In the genomic region with DNA sequence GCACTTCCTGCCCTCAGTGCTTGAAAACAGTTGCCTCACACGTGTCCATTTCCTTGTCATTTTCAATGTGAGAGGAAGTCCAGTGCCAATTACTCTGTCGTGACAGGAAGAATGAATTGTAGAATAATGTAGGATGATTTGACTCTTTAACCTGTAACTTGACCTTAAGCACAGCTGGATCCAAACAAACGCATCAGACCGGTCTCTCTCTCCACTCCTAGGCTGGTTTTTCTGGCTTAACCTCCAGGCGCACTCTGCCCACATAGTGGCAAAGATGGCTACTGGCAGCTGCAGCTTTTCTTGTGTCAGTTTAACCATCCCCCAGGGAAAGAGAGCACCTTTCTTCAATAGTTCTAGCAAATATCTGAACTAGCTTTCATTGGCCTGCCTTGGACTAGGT, we compare ENCODE assay signal across 1 cellular context.
TF ChIP-seq lines count a peak whose summit lies in the region.

No MANE protein-coding gene starts in this region.

TF ChIP-seq in GM23338, 12 proteins besides CTCF, POLR2A, EP300 and RAD21 (continued from another document):
- TF ChIP-seq, protein P1, sequence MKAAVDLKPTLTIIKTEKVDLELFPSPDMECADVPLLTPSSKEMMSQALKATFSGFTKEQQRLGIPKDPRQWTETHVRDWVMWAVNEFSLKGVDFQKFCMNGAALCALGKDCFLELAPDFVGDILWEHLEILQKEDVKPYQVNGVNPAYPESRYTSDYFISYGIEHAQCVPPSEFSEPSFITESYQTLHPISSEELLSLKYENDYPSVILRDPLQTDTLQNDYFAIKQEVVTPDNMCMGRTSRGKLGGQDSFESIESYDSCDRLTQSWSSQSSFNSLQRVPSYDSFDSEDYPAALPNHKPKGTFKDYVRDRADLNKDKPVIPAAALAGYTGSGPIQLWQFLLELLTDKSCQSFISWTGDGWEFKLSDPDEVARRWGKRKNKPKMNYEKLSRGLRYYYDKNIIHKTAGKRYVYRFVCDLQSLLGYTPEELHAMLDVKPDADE (IDR thresholded peaks at IDR 0.05): no peak
- TF ChIP-seq NANOG (IDR thresholded peaks at IDR 0.05; ENCODE audit: borderline replicate concordance): no peak
- TF ChIP-seq EZH2phosphoT487 (IDR thresholded peaks at IDR 0.05; ENCODE audit: unreplicated experiment): no peak
- TF ChIP-seq CREB1 (CRISPR knock-in tag; IDR thresholded peaks at IDR 0.05; ENCODE audit: low read depth): no peak
- TF ChIP-seq POLR2AphosphoS5 (IDR thresholded peaks at IDR 0.05; ENCODE audit: low read depth): no peak
- TF ChIP-seq EZH2 (IDR thresholded peaks at IDR 0.05; ENCODE audit: low read depth, unreplicated experiment): no peak
- no peak for TF ChIP-seq STAT1 (IDR thresholded peaks at IDR 0.05; ENCODE audit: unreplicated experiment)
- no peak for TF ChIP-seq JUNB (IDR thresholded peaks at IDR 0.05; ENCODE audit: unreplicated experiment)
- TF ChIP-seq, protein P2, sequence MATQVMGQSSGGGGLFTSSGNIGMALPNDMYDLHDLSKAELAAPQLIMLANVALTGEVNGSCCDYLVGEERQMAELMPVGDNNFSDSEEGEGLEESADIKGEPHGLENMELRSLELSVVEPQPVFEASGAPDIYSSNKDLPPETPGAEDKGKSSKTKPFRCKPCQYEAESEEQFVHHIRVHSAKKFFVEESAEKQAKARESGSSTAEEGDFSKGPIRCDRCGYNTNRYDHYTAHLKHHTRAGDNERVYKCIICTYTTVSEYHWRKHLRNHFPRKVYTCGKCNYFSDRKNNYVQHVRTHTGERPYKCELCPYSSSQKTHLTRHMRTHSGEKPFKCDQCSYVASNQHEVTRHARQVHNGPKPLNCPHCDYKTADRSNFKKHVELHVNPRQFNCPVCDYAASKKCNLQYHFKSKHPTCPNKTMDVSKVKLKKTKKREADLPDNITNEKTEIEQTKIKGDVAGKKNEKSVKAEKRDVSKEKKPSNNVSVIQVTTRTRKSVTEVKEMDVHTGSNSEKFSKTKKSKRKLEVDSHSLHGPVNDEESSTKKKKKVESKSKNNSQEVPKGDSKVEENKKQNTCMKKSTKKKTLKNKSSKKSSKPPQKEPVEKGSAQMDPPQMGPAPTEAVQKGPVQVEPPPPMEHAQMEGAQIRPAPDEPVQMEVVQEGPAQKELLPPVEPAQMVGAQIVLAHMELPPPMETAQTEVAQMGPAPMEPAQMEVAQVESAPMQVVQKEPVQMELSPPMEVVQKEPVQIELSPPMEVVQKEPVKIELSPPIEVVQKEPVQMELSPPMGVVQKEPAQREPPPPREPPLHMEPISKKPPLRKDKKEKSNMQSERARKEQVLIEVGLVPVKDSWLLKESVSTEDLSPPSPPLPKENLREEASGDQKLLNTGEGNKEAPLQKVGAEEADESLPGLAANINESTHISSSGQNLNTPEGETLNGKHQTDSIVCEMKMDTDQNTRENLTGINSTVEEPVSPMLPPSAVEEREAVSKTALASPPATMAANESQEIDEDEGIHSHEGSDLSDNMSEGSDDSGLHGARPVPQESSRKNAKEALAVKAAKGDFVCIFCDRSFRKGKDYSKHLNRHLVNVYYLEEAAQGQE (IDR thresholded peaks at IDR 0.05; ENCODE audit: unreplicated experiment): no peak
